Comparison of ENCODE assay signal across 17 cellular contexts in the genomic region with DNA sequence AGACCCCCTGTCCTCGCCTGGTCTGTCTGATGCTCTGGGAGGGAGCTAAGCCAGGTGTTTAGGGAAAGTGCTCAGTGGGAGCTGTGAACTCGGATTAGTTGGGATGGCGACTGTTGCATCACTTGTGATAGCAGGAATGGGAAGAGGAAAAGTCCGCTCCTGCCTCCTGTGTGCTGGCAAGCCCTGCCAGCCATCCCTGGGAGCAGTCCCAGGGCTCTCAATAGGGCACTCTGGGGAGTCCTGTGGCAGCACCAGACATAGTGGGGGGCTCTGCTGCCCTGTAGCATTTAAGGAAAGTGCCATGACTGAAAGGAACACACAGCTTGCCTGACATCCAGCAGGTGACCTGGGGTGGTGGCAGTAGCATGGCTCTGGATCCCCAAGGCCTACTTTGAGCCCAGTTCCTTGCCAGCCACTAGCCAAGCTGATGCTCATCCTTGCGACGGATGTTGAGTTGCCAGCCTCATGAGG.
DNase-seq lines count a peak whose midpoint lies in the region; ATAC-seq and TF ChIP-seq lines count a peak whose summit lies in the region.
"Had no signal": no experiment of that assay in that cellular context is flagged by ENCODE, and none has a peak within 500 bp of the region (broad histone marks: within the 10 kb centered on the region; RNA-seq: fewer than 3 reads in every experiment).

No MANE protein-coding gene starts in this region.

- peaks cover 0 to 9% (median 0%) of the 10 kb centered on the region in 6 donors for H3K36me3 ChIP-seq in spleen

- H3K18ac ChIP-seq in H9 (ENCODE audit: insufficient read length, low read depth, low read length): no peak overlapping the region

- no peaks in the 10 kb centered on the region for H3K79me1 ChIP-seq in H9 (ENCODE audit: insufficient read depth, low read depth, low read length, poor library complexity, severe bottlenecking)

- intact Hi-C loops in spleen (cut with DNase I; ENCODE audit: low total_unique reads): loop anchor here (10.0 kb wide), 1 partner anchor 112 kb away; no protein-coding TSS in a partner anchor

- H3K36me3 Mint-ChIP-seq in activated CD8-positive, alpha-beta memory T cell treated with anti-CD3 and anti-CD28 coated beads, Interleukin-2, amount 10 ng/mL, durations not matched to agents 7 days and 5 days: no peaks in the 10 kb centered on the region
- H3K36me3 Mint-ChIP-seq in H9 (ENCODE audit: insufficient read depth in 1 of 3, low read depth in 3 of 3): peaks cover 0 to 14% (median 6%) of the 10 kb centered on the region in 3 experiments; a peak in 5 of 7 replicates
- H3K36me3 Mint-ChIP-seq in nephron (ENCODE audit: low read depth): peaks cover 35% of the 10 kb centered on the region

- H3K23ac ChIP-seq in H9 (ENCODE audit: insufficient read length, low read depth, low read length): no peak overlapping the region

- no peak overlapping the region for H3K4ac ChIP-seq in H9 (ENCODE audit: low read depth, low read length)

- no peaks in the 10 kb centered on the region for H3K9me3 Mint-ChIP-seq in activated CD8-positive, alpha-beta memory T cell treated with anti-CD3 and anti-CD28 coated beads, Interleukin-2, amount 10 ng/mL, durations not matched to agents 7 days and 5 days (ENCODE audit: low read depth)
- H3K9me3 Mint-ChIP-seq in H9 (no peaks in the 10 kb centered on the region), nephron (no peaks in the 10 kb centered on the region)
- H3K9me3 Mint-ChIP-seq: GM23338 had no signal

- peaks cover 3% of the 10 kb centered on the region for H3K23me2 ChIP-seq in H9 (ENCODE audit: insufficient read length, low read depth, low read length, poor library complexity, severe bottlenecking)

- no peaks in the 10 kb centered on the region for H3K27me3 Mint-ChIP-seq in activated CD8-positive, alpha-beta memory T cell treated with anti-CD3 and anti-CD28 coated beads, Interleukin-2, amount 10 ng/mL, durations not matched to agents 7 days and 5 days
- H3K27me3 Mint-ChIP-seq in H9 (ENCODE audit: low read depth) (no peaks in the 10 kb centered on the region), nephron (ENCODE audit: low read depth) (no peaks in the 10 kb centered on the region)

- no peak overlapping the region for H3K4me2 ChIP-seq in H9 (ENCODE audit: insufficient read depth, insufficient read length, low read length)
- H3K4me2 ChIP-seq: GM23338 had no signal

- no peak overlapping the region for H3K27ac Mint-ChIP-seq in activated CD8-positive, alpha-beta memory T cell treated with anti-CD3 and anti-CD28 coated beads, Interleukin-2, amount 10 ng/mL, durations not matched to agents 7 days and 5 days
- H3K27ac Mint-ChIP-seq in H9 (peak overlapping the region in 2 of 3 experiments; percentile 10 to 54; a peak in 1 of 7 replicates), nephron (peak overlapping the region in 2 of 3 experiments; percentile 12 to 28)
- H3K27ac Mint-ChIP-seq: GM23338 had no signal

- H3K27ac ChIP-seq in H9 (ENCODE audit: insufficient read length, low read depth, low read length): no peak overlapping the region
- H3K27ac ChIP-seq in spleen: no peak overlapping the region
- H3K27ac ChIP-seq: C4-2B, HL-60 had no signal

- H4K20me1 ChIP-seq in H9 (ENCODE audit: control insufficient read depth, insufficient read depth, insufficient read length): no peaks in the 10 kb centered on the region

- TF ChIP-seq CTCF in H9 (conservative IDR thresholded peaks at IDR 0.05) (no peak), nephron (IDR thresholded peaks at IDR 0.05; ENCODE audit: unreplicated experiment in 3 of 3) (no peak), spleen (IDR thresholded peaks at IDR 0.05 in 8 of 11, conservative IDR thresholded peaks at IDR 0.05 in 3 of 11) (no peak)

- no peak overlapping the region for H2BK5ac ChIP-seq in H9 (ENCODE audit: insufficient read length, low read length)

- H3T11ph ChIP-seq in H9 (ENCODE audit: low read length): no peak overlapping the region

- peak; percentile 25 for DNase-seq in activated CD8-positive, alpha-beta memory T cell treated with anti-CD3 and anti-CD28 coated beads, Interleukin-2, amount 50 U/mL, for 48 hours
- no peak for DNase-seq in activated CD8-positive, alpha-beta memory T cell treated with anti-CD3 and anti-CD28 coated beads, Interleukin-2, amount 10 ng/mL, durations not matched to agents 7 days and 5 days
- DNase-seq in H9 (peak; percentile 10), spleen (peak; percentile 61), NCI-H2081 (lab: John Stamatoyannopoulos, UW) (no peak), HT-29 (ENCODE audit: low spot score) (no peak)
- DNase-seq: NCI-H1105 treated with DMSO at 0.1 percent for 48 hours, NCI-H187 treated with DMSO at 0.1 percent for 48 hours, NCI-H2171, NCI-H446, NCI-H69, RPMI8226 had no signal

- no peaks in the 10 kb centered on the region for H3K4me1 ChIP-seq in H9 (ENCODE audit: insufficient read depth, low read length)
- peaks cover 29 to 45% (median 35%) of the 10 kb centered on the region in 6 donors for H3K4me1 ChIP-seq in spleen

- no peak overlapping the region for H3K14ac ChIP-seq in H9 (ENCODE audit: insufficient read depth, low read length)

- no peak overlapping the region for H2BK120ac ChIP-seq in H9 (ENCODE audit: low read depth, low read length, poor library complexity, severe bottlenecking)

- no peak overlapping the region for H4K5ac ChIP-seq in H9 (ENCODE audit: insufficient read length, low read depth, low read length)

- CTCF ChIA-PET in activated CD8-positive, alpha-beta memory T cell treated with anti-CD3 and anti-CD28 coated beads, Interleukin-2, amount 10 ng/mL, durations not matched to agents 7 days and 5 days (lab: Charles Lee): no interaction called here

- no peak overlapping the region for H2AK5ac ChIP-seq in H9 (ENCODE audit: insufficient read length, low read length)

- H2BK15ac ChIP-seq in H9 (ENCODE audit: low read depth, low read length): no peak overlapping the region

- H3K79me2 ChIP-seq in H9 (ENCODE audit: insufficient read depth, low read length): no peaks in the 10 kb centered on the region

- H3K9ac ChIP-seq in H9 (ENCODE audit: extremely low read depth, insufficient read length, low read length): no peak overlapping the region

- H3K27me3 ChIP-seq in H9 (ENCODE audit: insufficient read depth, low read length) (no peaks in the 10 kb centered on the region), spleen (replicated peaks in 1 of 7) (no peaks in the 10 kb centered on the region)

- ATAC-seq in activated CD8-positive, alpha-beta memory T cell treated with anti-CD3 and anti-CD28 coated beads, Interleukin-2, amount 10 ng/mL, durations not matched to agents 7 days and 5 days: no peak
- no peak for ATAC-seq in HG02885 (IDR thresholded peaks at IDR 0.05; ENCODE audit: poor library complexity, unreplicated experiment)
- ATAC-seq: GM23338 had no signal

- H4K91ac ChIP-seq in H9 (ENCODE audit: insufficient read length, low read depth, low read length): no peak overlapping the region

- H2AFZ ChIP-seq in H9 (ENCODE audit: low read length): no peak overlapping the region
- H2AFZ ChIP-seq: GM23338 had no signal

- H3K56ac ChIP-seq in H9 (ENCODE audit: insufficient read length, low read depth, low read length): no peak overlapping the region

- no CpG with 5 or more reads among the region's 6 CpGs for WGBS in H9 (ENCODE audit: extremely low coverage, insufficient read length, low lambda C conversion rate)
- 87 to 98% (median 90%) methylated on average over 6 of the region's 6 CpGs for WGBS in spleen, 5 donors

- H3K4me3 Mint-ChIP-seq in activated CD8-positive, alpha-beta memory T cell treated with anti-CD3 and anti-CD28 coated beads, Interleukin-2, amount 10 ng/mL, durations not matched to agents 7 days and 5 days: no peak overlapping the region
- H3K4me3 Mint-ChIP-seq in H9 (no peak overlapping the region), nephron (no peak overlapping the region)
- H3K4me3 Mint-ChIP-seq: GM23338 had no signal

- H2BK20ac ChIP-seq in H9 (ENCODE audit: low read depth, low read length, poor library complexity, severe bottlenecking): no peak overlapping the region

- H3K4me1 Mint-ChIP-seq in activated CD8-positive, alpha-beta memory T cell treated with anti-CD3 and anti-CD28 coated beads, Interleukin-2, amount 10 ng/mL, durations not matched to agents 7 days and 5 days: peaks cover 14% of the 10 kb centered on the region
- H3K4me1 Mint-ChIP-seq in H9 (peaks cover 0 to 3% of the 10 kb centered on the region in 2 experiments; a peak in 1 of 4 replicates), nephron (peaks cover 68% of the 10 kb centered on the region)
- H3K4me1 Mint-ChIP-seq: GM23338 had no signal

- H2BK12ac ChIP-seq in H9 (ENCODE audit: insufficient read length, low read depth, low read length): no peak overlapping the region

- H3K9me3 ChIP-seq in H9 (ENCODE audit: control insufficient read depth, low read depth, low read length): no peaks in the 10 kb centered on the region
- no peaks in the 10 kb centered on the region for H3K9me3 ChIP-seq in spleen

- no peak for TF ChIP-seq POLR2A in spleen (IDR thresholded peaks at IDR 0.05)

- no peak overlapping the region for H4K8ac ChIP-seq in H9 (replicated peaks; ENCODE audit: insufficient read length, low read depth, low read length)

- no peak overlapping the region for H3K4me3 ChIP-seq in spleen
- H3K4me3 ChIP-seq: GM23338 had no signal

Comparison
In these comparisons a context has a peak if more than half of its experiments do, and no peak if none do; other contexts are left out.
1. DNase-seq: peak in activated CD8-positive, alpha-beta memory T cell treated with anti-CD3 and anti-CD28 coated beads, Interleukin-2, amount 50 U/mL, for 48 hours (single experiment), H9 (single experiment) and spleen (single experiment); none in activated CD8-positive, alpha-beta memory T cell treated with anti-CD3 and anti-CD28 coated beads, Interleukin-2, amount 10 ng/mL, durations not matched to agents 7 days and 5 days (single experiment), NCI-H2081 (0 of 2) and HT-29 (single experiment).